13 cellular contexts compared by ENCODE assay signal in the genomic region with DNA sequence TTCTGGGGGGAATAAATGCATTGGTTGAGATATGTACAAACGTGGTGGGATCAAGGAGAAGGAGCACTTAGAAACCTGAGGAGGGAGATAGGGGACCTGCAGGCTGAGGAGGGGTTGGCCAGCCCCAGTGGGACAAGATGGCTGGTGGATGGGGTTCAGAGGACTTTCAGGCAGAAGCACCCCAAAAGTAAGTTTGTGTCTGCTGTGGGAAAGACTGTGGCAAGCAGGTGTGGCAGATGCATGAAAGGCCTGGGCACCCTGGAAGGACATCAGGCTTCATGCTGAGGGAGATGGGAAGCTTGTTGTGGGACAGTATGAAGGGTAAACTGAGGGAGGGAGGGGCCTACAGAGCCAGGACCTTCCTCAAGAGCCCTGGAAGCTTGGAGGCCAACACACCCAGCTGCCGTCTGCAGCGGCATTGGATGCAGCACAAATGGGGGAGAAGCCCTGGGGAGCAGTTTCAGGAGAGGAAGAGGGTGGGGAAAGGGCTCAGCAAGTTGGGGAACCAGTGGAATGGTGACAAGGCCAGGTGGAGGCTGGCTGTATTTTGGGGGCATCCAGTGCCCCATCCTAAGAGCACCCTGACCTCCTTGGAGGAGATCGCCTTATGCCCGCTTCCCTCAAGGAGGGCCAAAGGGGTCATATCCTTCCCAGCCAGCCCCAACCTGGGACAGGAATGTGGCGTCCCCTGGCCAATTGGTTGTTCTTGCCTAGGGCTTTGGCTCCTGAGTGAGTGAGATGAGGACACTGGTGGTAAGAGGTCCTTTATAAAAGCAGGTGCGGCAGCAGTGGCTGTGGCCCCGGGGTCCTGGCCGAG. TPM values are rescaled to one million over a fixed set of nuclear protein-coding genes. Genes with fewer than 3 reads are reported as not detected.
DNase-seq lines count a peak whose midpoint lies in the region; ATAC-seq, FAIRE-seq and TF ChIP-seq lines count a peak whose summit lies in the region.
"Had no signal": no experiment of that assay in that cellular context is flagged by ENCODE, and none has a peak within 500 bp of the region (broad histone marks: within the 10 kb centered on the region; RNA-seq: fewer than 3 reads in every experiment).

No MANE protein-coding gene starts in this region.

- H3K27ac ChIP-seq in A673 (ENCODE audit: low read depth, low read length, poor library complexity, severe bottlenecking) (peak overlapping the region; percentile 70), astrocyte (ENCODE audit: low read depth, low read length) (peak overlapping the region; percentile 83), HepG2 (ENCODE audit: extremely low read length, insufficient read depth, low read length) (no peak overlapping the region), skeletal muscle tissue (ENCODE audit: low read depth, low read length) (peak overlapping the region; percentile 88), Karpas-422 (ENCODE audit: low read length) (no peak overlapping the region)

- H3K27me3 ChIP-seq in A673 (replicated peaks; ENCODE audit: insufficient read depth, low read depth, low read length, poor library complexity) (no peaks in the 10 kb centered on the region), astrocyte (ENCODE audit: insufficient read depth, low read length) (no peaks in the 10 kb centered on the region), HepG2 (ENCODE audit: control insufficient read depth in 1 of 2, insufficient read depth in 2 of 2, low read length in 2 of 2) (no peaks in the 10 kb centered on the region), skeletal muscle tissue (ENCODE audit: control insufficient read depth in 3 of 3, insufficient read depth in 3 of 3, low read length in 3 of 3) (no peaks in the 10 kb centered on the region), Karpas-422 (ENCODE audit: low read length) (0 out of 2 replicates have a peak, but pooled peaks cover 3% of the 10 kb centered on the region)

- no peak for TF ChIP-seq POLR2A in HepG2 (IDR thresholded peaks at IDR 0.05; ENCODE audit: insufficient read depth in 1 of 2, low read depth in 2 of 2, low read length in 2 of 2)

- FAIRE-seq in astrocyte (lab: Jason Lieb, UNC): no peak
- no peak for FAIRE-seq in HepG2 (lab: Jason Lieb, UNC)

- no peaks in the 10 kb centered on the region for H3K27me3 Mint-ChIP-seq in astrocyte (ENCODE audit: low read depth, unreplicated experiment)

- intact Hi-C loops in A673 (cut with micrococcal nuclease; ENCODE audit: unreplicated experiment) (no loop called here), HepG2 (cut with micrococcal nuclease; ENCODE audit: unreplicated experiment) (loop anchor here (2.0 kb wide), 1 partner anchor 37 kb away; no protein-coding TSS in a partner anchor)

- 75% methylated on average over 9 of the region's 9 CpGs for WGBS in HepG2 (ENCODE audit: low lambda C conversion rate)

- TF ChIP-seq CTCF in A673 (conservative IDR thresholded peaks at IDR 0.05; ENCODE audit: low read depth, low read length): no peak
- TF ChIP-seq CTCF in astrocyte (IDR thresholded peaks at IDR 0.05; ENCODE audit: insufficient read depth, low read depth, low read length): no peak
- TF ChIP-seq CTCF in HepG2 (CRISPR knock-in tag; IDR thresholded peaks at IDR 0.05): no peak

- H3K9me3 Mint-ChIP-seq in astrocyte (ENCODE audit: unreplicated experiment): no peaks in the 10 kb centered on the region
- H3K9me3 Mint-ChIP-seq: activated naive CD4-positive, alpha-beta T cell treated with anti-CD3 and anti-CD28 coated beads, Interleukin-2, amount 50 U/mL, for 72 hours had no signal

- H3K4me1 ChIP-seq in A673 (ENCODE audit: insufficient read depth, low read length, poor library complexity, severe bottlenecking) (peaks cover 28% of the 10 kb centered on the region), astrocyte (ENCODE audit: insufficient read depth, low read length) (peaks cover 25% of the 10 kb centered on the region), HepG2 (ENCODE audit: insufficient read depth, low read length) (peaks cover 52% of the 10 kb centered on the region), skeletal muscle tissue (ENCODE audit: control insufficient read depth in 3 of 3, insufficient read depth in 3 of 3, low read length in 3 of 3) (peaks cover 36 to 45% (median 43%) of the 10 kb centered on the region in 3 donors), Karpas-422 (ENCODE audit: low read length) (no peaks in the 10 kb centered on the region)

- BruUV-seq in A673 (replicated peaks; lab: Mats Ljungman, UMichigan) (no TSS peak), HepG2 (replicated peaks; lab: Mats Ljungman, UMichigan) (no TSS peak)

- in situ Hi-C loops in HepG2 (cut with HindIII; ENCODE audit: extremely low pct_ligation_motif_present, low pct_unique_long_range_greater_than_20kb): no loop called here

- H3K79me2 ChIP-seq in astrocyte (ENCODE audit: insufficient read depth, low read length) (no peaks in the 10 kb centered on the region), HepG2 (ENCODE audit: insufficient read depth, low read length) (no peaks in the 10 kb centered on the region), Karpas-422 (ENCODE audit: low read length) (no peaks in the 10 kb centered on the region)

- peak overlapping the region; percentile 93 for H3K27ac Mint-ChIP-seq in astrocyte (ENCODE audit: unreplicated experiment)

- peak overlapping the region; percentile 55 for H3K9ac ChIP-seq in astrocyte (ENCODE audit: low read length)
- H3K9ac ChIP-seq in HepG2 (ENCODE audit: insufficient read depth, low read depth, low read length): peak overlapping the region; percentile 62
- H3K9ac ChIP-seq in skeletal muscle tissue (ENCODE audit: low read depth in 1 of 3, low read length in 3 of 3): peak overlapping the region; percentile 48 to 81 (median 58)
- no peak overlapping the region for H3K9ac ChIP-seq in Karpas-422 (ENCODE audit: low read length)

- no peaks in the 10 kb centered on the region for H3K36me3 Mint-ChIP-seq in astrocyte (ENCODE audit: low read depth, unreplicated experiment)
- H3K36me3 Mint-ChIP-seq: activated naive CD4-positive, alpha-beta T cell treated with anti-CD3 and anti-CD28 coated beads, Interleukin-2, amount 50 U/mL, for 72 hours had no signal

- no peaks in the 10 kb centered on the region for H3K9me3 ChIP-seq in A673 (ENCODE audit: low read depth, low read length, poor library complexity, severe bottlenecking)
- H3K9me3 ChIP-seq in astrocyte (ENCODE audit: insufficient read depth, low read depth, low read length): no peaks in the 10 kb centered on the region
- no peaks in the 10 kb centered on the region for H3K9me3 ChIP-seq in HepG2 (ENCODE audit: low read length)
- no peaks in the 10 kb centered on the region for H3K9me3 ChIP-seq in skeletal muscle tissue (ENCODE audit: control insufficient read depth in 3 of 3, low read length in 3 of 3)
- H3K9me3 ChIP-seq in Karpas-422 (ENCODE audit: low read length): no peaks in the 10 kb centered on the region
- H3K9me3 ChIP-seq: HAP-1 had no signal

- no peak for DNase-seq in A673 (ENCODE audit: low spot score)
- DNase-seq in astrocyte (ENCODE audit: low read depth): no peak
- no peak for DNase-seq in HepG2 (ENCODE audit: low spot score)
- no peak for DNase-seq in Karpas-422
- DNase-seq in NCI-H2171 treated with DMSO at 0.1 percent for 48 hours (lab: John Stamatoyannopoulos, UW): no peak
- no peak for DNase-seq in HuH-7 (ENCODE audit: low spot score)
- no peak for DNase-seq in NCI-H2107 (lab: John Stamatoyannopoulos, UW)
- DNase-seq: AML-193, glutamatergic neuron, NCI-H1417 had no signal

- peaks cover 19% of the 10 kb centered on the region for H3K4me1 Mint-ChIP-seq in astrocyte (ENCODE audit: low read depth, unreplicated experiment)

- H3K4me3 ChIP-seq in A673 (ENCODE audit: low read depth, low read length, poor library complexity, severe bottlenecking): no peak overlapping the region
- H3K4me3 ChIP-seq in astrocyte (ENCODE audit: insufficient read depth, low read depth, low read length): no peak overlapping the region
- peak overlapping the region; percentile 41 to 73 (median 44); a peak in 5 of 6 replicates for H3K4me3 ChIP-seq in HepG2 (replicated peaks in 1 of 3; ENCODE audit: insufficient read depth in 1 of 3, low read depth in 2 of 3, low read length in 3 of 3)
- H3K4me3 ChIP-seq in skeletal muscle tissue (ENCODE audit: low read length in 3 of 3): peak overlapping the region in 2 of 3 donors; percentile 14 to 53
- H3K4me3 ChIP-seq in Karpas-422 (ENCODE audit: low read length): no peak overlapping the region
- H3K4me3 ChIP-seq: HAP-1 had no signal

- TF ChIP-seq EP300 in HepG2 (IDR thresholded peaks at IDR 0.05; ENCODE audit: low read depth in 2 of 2, low read length in 2 of 2) (no peak), HepG2 (CRISPR knock-in tag; IDR thresholded peaks at IDR 0.05; ENCODE audit: borderline replicate concordance) (no peak)

- TF ChIP-seq RAD21 in HepG2 (CRISPR knock-in tag; IDR thresholded peaks at IDR 0.05): no peak

- H3K4me2 ChIP-seq in astrocyte (ENCODE audit: low read length) (peak overlapping the region; percentile 59), HepG2 (ENCODE audit: low read depth, low read length) (peak overlapping the region; percentile 97), Karpas-422 (ENCODE audit: low read depth, low read length, poor library complexity, severe bottlenecking) (no peak overlapping the region)

- H3K36me3 ChIP-seq in A673 (ENCODE audit: insufficient read depth, low read length, poor library complexity, severe bottlenecking) (no peaks in the 10 kb centered on the region), astrocyte (ENCODE audit: insufficient read depth, low read length) (no peaks in the 10 kb centered on the region), HepG2 (replicated peaks in 1 of 2; ENCODE audit: control insufficient read depth in 1 of 2, insufficient read depth in 2 of 2, low read length in 2 of 2) (no peaks in the 10 kb centered on the region), skeletal muscle tissue (ENCODE audit: control insufficient read depth in 3 of 3, insufficient read depth in 3 of 3, low read length in 3 of 3) (no peaks in the 10 kb centered on the region), Karpas-422 (ENCODE audit: insufficient read depth, low read length) (no peaks in the 10 kb centered on the region)
- H3K36me3 ChIP-seq: HAP-1 had no signal

- H2AFZ ChIP-seq in astrocyte (ENCODE audit: low read depth, low read length): peak overlapping the region; percentile 35
- H2AFZ ChIP-seq in HepG2 (ENCODE audit: low read length): peak overlapping the region; percentile 79
- no peak overlapping the region for H2AFZ ChIP-seq in Karpas-422 (ENCODE audit: low read length)

- POLR2A ChIA-PET in A673 (lab: Charles Lee; ENCODE audit: low non-redundant PET): no interaction called here
- POLR2A ChIA-PET in HepG2 (lab: Yijun Ruan, JAX): interaction anchor here (0.7 to 12.0 kb wide), 15 partner anchors 8 to 402 kb away, joined by 3 to 211 read pairs (median 14); partner anchors contain the start of genes NFKBIA, PSMA6 and SRP54

- no peaks in the 10 kb centered on the region for H3K9me2 ChIP-seq in Karpas-422 (replicated peaks; ENCODE audit: insufficient read depth, low read length)

- CTCF ChIA-PET in A673 (lab: Charles Lee): no interaction called here
- CTCF ChIA-PET in HepG2 (lab: Yijun Ruan, JAX; ENCODE audit: low intra/inter-chr PET ratio, low total read pairs): interaction anchor here (1.4 kb wide), 1 partner anchor 47 kb away, joined by 4 read pairs; no protein-coding TSS in a partner anchor

- H4K20me1 ChIP-seq in astrocyte (ENCODE audit: insufficient read depth, low read length) (no peaks in the 10 kb centered on the region), HepG2 (ENCODE audit: insufficient read depth, low read length) (no peaks in the 10 kb centered on the region), Karpas-422 (ENCODE audit: insufficient read depth, low read depth, low read length) (no peaks in the 10 kb centered on the region)

- H3K4me3 Mint-ChIP-seq in astrocyte (ENCODE audit: unreplicated experiment): peak overlapping the region; percentile 31

- ATAC-seq in HepG2: no peak
- ATAC-seq: activated naive CD4-positive, alpha-beta T cell treated with anti-CD3 and anti-CD28 coated beads, Interleukin-2, amount 50 U/mL, for 72 hours had no signal

RNA-seq across cellular contexts. Expression of gene NFKBIA, which starts 20.8 kb away (rescaled TPM):
- total RNA-seq in A673 (2021) (69.9 and 73.9 TPM in 2 replicates), astrocyte (35.5 and 38.1 TPM in 2 replicates), HepG2 (2016; rRNA removed; fragmentation: Illumina TruSeq; extraction: Trizol) (232 and 319 TPM in 2 replicates), skeletal muscle tissue (88.2 TPM)
- 103 and 116 TPM in 2 replicates for total RNA-seq in HepG2 (2016; cell fraction: cytosol; rRNA removed; fragmentation: Illumina TruSeq; extraction: Trizol; ENCODE audit: low read depth)
- 208 and 321 TPM in 2 replicates for total RNA-seq in HepG2 (2016; cell fraction: insoluble cytoplasmic fraction; rRNA removed; fragmentation: Illumina TruSeq; extraction: Trizol)
- 196 and 209 TPM in 2 replicates for total RNA-seq in HepG2 (2016; cell fraction: membrane; rRNA removed; fragmentation: Illumina TruSeq; extraction: Trizol)
- total RNA-seq in HepG2 (2016; cell fraction: nucleus; rRNA removed; fragmentation: Illumina TruSeq; extraction: Trizol): 367 and 382 TPM in 2 replicates
- 173 and 197 TPM in 2 replicates for polyA plus RNA-seq in HepG2 (2011; rRNA removed)
- polyA plus RNA-seq in HepG2 (2011; cell fraction: cytosol; rRNA removed): 81.6 and 128 TPM in 2 replicates
- 363 and 589 TPM in 2 replicates for polyA plus RNA-seq in HepG2 (2011; cell fraction: nucleus; rRNA removed)
- polyA plus RNA-seq in HepG2 (2012): 58.7 and 87.8 TPM in 2 replicates
- 21.2 and 21.7 TPM in 2 replicates for polyA plus RNA-seq in HepG2 (2016; cell fraction: cytosol; fragmentation: Illumina TruSeq; extraction: Trizol; ENCODE audit: low read depth)
- 160 and 187 TPM in 2 replicates for polyA plus RNA-seq in HepG2 (2016; cell fraction: insoluble cytoplasmic fraction; fragmentation: Illumina TruSeq; extraction: Trizol; ENCODE audit: low read depth)
- polyA plus RNA-seq in HepG2 (2016; cell fraction: membrane; fragmentation: Illumina TruSeq; extraction: Trizol; ENCODE audit: low read depth): 41.5 and 42.6 TPM in 2 replicates
- polyA plus RNA-seq in HepG2 (2016; cell fraction: nucleus; fragmentation: Illumina TruSeq; extraction: Trizol; ENCODE audit: insufficient read depth, low read depth): 546 and 548 TPM in 2 replicates
- 421 and 666 TPM in 2 replicates for polyA minus RNA-seq in HepG2 (2011; rRNA and poly(A)+ RNA removed; ENCODE audit: low replicate concordance)
- 80.5 and 103 TPM in 2 replicates for polyA minus RNA-seq in HepG2 (2011; cell fraction: cytosol; rRNA and poly(A)+ RNA removed)
- polyA minus RNA-seq in HepG2 (2011; cell fraction: nucleus; rRNA and poly(A)+ RNA removed): 421 and 559 TPM in 2 replicates
- 27.6 and 53.5 TPM in 2 replicates for total RNA-seq in Karpas-422 (2014; rRNA removed; shearing (Covaris generic); ENCODE audit: low replicate concordance)

Comparison
In these comparisons a context has a peak if more than half of its experiments do, and no peak if none do; other contexts are left out.
1. H3K27ac ChIP-seq: peak in A673 (single experiment), astrocyte (single experiment) and skeletal muscle tissue (single experiment); none in HepG2 (single experiment) and Karpas-422 (single experiment).
2. H3K4me3 ChIP-seq: peak in HepG2 (3 of 3) and skeletal muscle tissue (2 of 3); none in A673 (single experiment), astrocyte (single experiment) and Karpas-422 (single experiment).